Comparison of ENCODE assay signal across 1 cellular context in the genomic region with DNA sequence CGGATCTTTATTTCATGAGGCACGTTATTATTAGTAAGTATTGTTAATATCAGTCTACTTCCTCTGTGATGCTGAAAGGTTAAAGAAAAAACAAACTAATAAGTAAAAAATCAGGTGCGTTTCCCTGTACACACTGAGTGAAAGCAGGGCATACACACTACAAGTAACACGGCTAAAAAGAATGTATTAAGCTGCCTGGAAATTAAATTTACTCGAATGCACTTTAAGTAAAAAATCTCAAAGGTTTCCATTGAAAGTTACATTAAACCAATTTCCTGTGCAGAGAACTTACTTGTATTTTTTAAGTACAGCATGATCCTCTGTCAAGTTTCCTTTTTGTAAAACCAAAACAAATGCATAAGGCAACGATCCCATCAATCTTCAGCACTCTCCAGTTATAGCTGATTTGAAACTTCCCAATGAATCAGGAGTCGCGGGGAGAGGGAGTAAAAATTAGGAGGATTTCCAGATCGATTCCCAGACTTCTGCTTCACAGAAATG.
TF ChIP-seq lines count a peak whose summit lies in the region.

No MANE protein-coding gene starts in this region.

TF ChIP-seq in IMR-90, 13 proteins besides CTCF, POLR2A, EP300 and RAD21:
- TF ChIP-seq, protein P1, sequence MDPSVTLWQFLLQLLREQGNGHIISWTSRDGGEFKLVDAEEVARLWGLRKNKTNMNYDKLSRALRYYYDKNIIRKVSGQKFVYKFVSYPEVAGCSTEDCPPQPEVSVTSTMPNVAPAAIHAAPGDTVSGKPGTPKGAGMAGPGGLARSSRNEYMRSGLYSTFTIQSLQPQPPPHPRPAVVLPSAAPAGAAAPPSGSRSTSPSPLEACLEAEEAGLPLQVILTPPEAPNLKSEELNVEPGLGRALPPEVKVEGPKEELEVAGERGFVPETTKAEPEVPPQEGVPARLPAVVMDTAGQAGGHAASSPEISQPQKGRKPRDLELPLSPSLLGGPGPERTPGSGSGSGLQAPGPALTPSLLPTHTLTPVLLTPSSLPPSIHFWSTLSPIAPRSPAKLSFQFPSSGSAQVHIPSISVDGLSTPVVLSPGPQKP (IDR thresholded peaks at IDR 0.05; ENCODE audit: borderline replicate concordance, low read depth, low read length): no peak
- TF ChIP-seq MXI1 (IDR thresholded peaks at IDR 0.05; ENCODE audit: borderline replicate concordance, low read depth, low read length): no peak
- TF ChIP-seq CEBPB (IDR thresholded peaks at IDR 0.05; ENCODE audit: low read depth, low read length): no peak
